In the genomic region with DNA sequence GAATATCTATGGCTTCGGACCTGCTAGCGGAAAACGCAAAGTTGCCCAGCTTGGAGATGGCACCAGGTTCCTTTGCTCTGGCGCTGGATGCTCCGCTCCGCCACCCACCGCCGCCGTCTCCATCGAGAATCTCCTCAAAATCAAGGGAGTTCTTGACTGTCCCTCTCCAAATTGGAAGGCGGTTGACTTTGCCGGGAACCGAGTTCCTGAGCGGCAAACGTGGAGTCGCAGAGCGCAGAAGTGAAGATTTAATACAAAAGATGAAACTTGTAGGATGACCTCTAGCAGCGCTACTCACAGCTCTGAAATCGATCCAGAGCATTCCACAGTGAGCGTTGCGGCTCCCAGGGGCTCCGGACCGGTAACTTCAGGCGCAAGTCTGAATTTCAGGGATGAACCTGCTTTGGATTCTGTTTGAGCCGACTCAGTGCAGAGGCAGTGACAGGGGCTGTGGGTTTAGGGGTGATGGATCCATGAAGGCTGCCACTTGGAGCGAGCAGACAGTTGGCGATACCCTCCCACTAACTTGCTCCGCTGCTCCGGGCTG, we compare ENCODE assay signal across 12 cellular contexts. TPM values are rescaled to one million over a fixed set of nuclear protein-coding genes. Genes with fewer than 3 reads are reported as not detected.
DNase-seq lines count a peak whose midpoint lies in the region; ATAC-seq and TF ChIP-seq lines count a peak whose summit lies in the region.
"Had no signal": no experiment of that assay in that cellular context is flagged by ENCODE, and none has a peak within 500 bp of the region (broad histone marks: within the 10 kb centered on the region; RNA-seq: fewer than 3 reads in every experiment).

No MANE protein-coding gene starts in this region.

- POLR2A ChIA-PET in OCI-LY7 (lab: Charles Lee), result no interaction called here

- H3K4me2 ChIP-seq in OCI-LY7 (ENCODE audit: low read length), result no peak overlapping the region

- peak; percentile 27 for DNase-seq in NCI-H82 (lab: John Stamatoyannopoulos, UW)
- DNase-seq in NCI-H82 treated with DMSO at 0.1 percent for 48 hours (lab: John Stamatoyannopoulos, UW; ENCODE audit: unreplicated experiment), result no peak
- no peak for DNase-seq in brain microvascular endothelial cell
- no peak for DNase-seq in kidney epithelial cell (ENCODE audit: low read depth)
- DNase-seq in upper lobe of right lung, result no peak
- no peak for DNase-seq in ascending aorta (ENCODE audit: low spot score in 2 of 2)
- DNase-seq in OCI-LY7 (ENCODE audit: low spot score), result no peak
- DNase-seq in Right ventricle myocardium inferior (ENCODE audit: missing footprints), result no peak
- DNase-seq: activated T-cell treated with anti-CD3 and anti-CD28 coated beads, Interleukin-2, amount 50 U/mL, for 1 hour; right cardiac atrium; T-helper 2 cell had no signal

- no peak overlapping the region for H2AFZ ChIP-seq in OCI-LY7 (ENCODE audit: low read length)

- no TSS peak for BruUV-seq in OCI-LY7 (replicated peaks; lab: Mats Ljungman, UMichigan)

- H4K20me1 ChIP-seq in OCI-LY7 (ENCODE audit: insufficient read depth, low read length), result no peaks in the 10 kb centered on the region

- in situ Hi-C loops in brain microvascular endothelial cell (cut with HindIII; ENCODE audit: low pct_ligation_motif_present, low sequenced_read_pairs), result no loop called here

- CTCF ChIA-PET in OCI-LY7 (lab: Charles Lee; ENCODE audit: unreplicated experiment), result no interaction called here

- peaks cover 12% of the 10 kb centered on the region for H3K4me1 ChIP-seq in upper lobe of right lung
- H3K4me1 ChIP-seq in ascending aorta, result no peaks in the 10 kb centered on the region
- no peaks in the 10 kb centered on the region for H3K4me1 ChIP-seq in OCI-LY7 (ENCODE audit: insufficient read depth, low read length, poor library complexity, severe bottlenecking)

- H3K4me3 ChIP-seq in brain microvascular endothelial cell (ENCODE audit: low read depth, low read length) (peak overlapping the region; percentile 60), kidney epithelial cell (ENCODE audit: low read depth, low read length) (peak overlapping the region; percentile 54), upper lobe of right lung (peak overlapping the region; percentile 28), ascending aorta (no peak overlapping the region), OCI-LY7 (ENCODE audit: low read depth, low read length, poor library complexity, severe bottlenecking) (no peak overlapping the region)

- H3K9me3 ChIP-seq in upper lobe of right lung (no peaks in the 10 kb centered on the region), ascending aorta (no peaks in the 10 kb centered on the region), OCI-LY7 (ENCODE audit: low read length) (no peaks in the 10 kb centered on the region)

- H3K79me2 ChIP-seq in OCI-LY7 (ENCODE audit: insufficient read depth, low read depth, low read length), result no peaks in the 10 kb centered on the region

- ATAC-seq in upper lobe of right lung (no peak), Right ventricle myocardium inferior (no peak)
- ATAC-seq: right cardiac atrium had no signal

- H3K36me3 ChIP-seq in brain microvascular endothelial cell (replicated peaks) (no peaks in the 10 kb centered on the region), kidney epithelial cell (ENCODE audit: control insufficient read depth, insufficient read depth, low read length) (no peaks in the 10 kb centered on the region), upper lobe of right lung (no peaks in the 10 kb centered on the region), ascending aorta (no peaks in the 10 kb centered on the region), OCI-LY7 (ENCODE audit: insufficient read depth, low read length) (no peaks in the 10 kb centered on the region)

- H3K27ac ChIP-seq in brain microvascular endothelial cell (no peak overlapping the region), upper lobe of right lung (no peak overlapping the region), ascending aorta (no peak overlapping the region), OCI-LY7 (ENCODE audit: low read depth, low read length, poor library complexity, severe bottlenecking) (no peak overlapping the region)

- TF ChIP-seq CTCF in brain microvascular endothelial cell (IDR thresholded peaks at IDR 0.05; ENCODE audit: low read depth, low read length, missing control alignments), result no peak
- no peak for TF ChIP-seq CTCF in kidney epithelial cell (IDR thresholded peaks at IDR 0.05; ENCODE audit: insufficient read depth, low read length, poor library complexity, severe bottlenecking)
- no peak for TF ChIP-seq CTCF in upper lobe of right lung (IDR thresholded peaks at IDR 0.05)
- TF ChIP-seq CTCF in ascending aorta (IDR thresholded peaks at IDR 0.05), result no peak
- no peak for TF ChIP-seq CTCF in OCI-LY7 (conservative IDR thresholded peaks at IDR 0.05; ENCODE audit: low read length)

- no peaks in the 10 kb centered on the region for H3K9me2 ChIP-seq in OCI-LY7 (ENCODE audit: insufficient read depth, low read length)

- intact Hi-C loops in upper lobe of right lung (cut with DNase I), result no loop called here
- intact Hi-C loops in ascending aorta (cut with DNase I), result no loop called here
- intact Hi-C loops in OCI-LY7 (cut with micrococcal nuclease; ENCODE audit: unreplicated experiment), result no loop called here
- intact Hi-C loops in Right ventricle myocardium inferior (cut with DNase I), result no loop called here

- H3K27me3 ChIP-seq in brain microvascular endothelial cell (replicated peaks) (peaks cover 35% of the 10 kb centered on the region), kidney epithelial cell (ENCODE audit: control insufficient read depth, insufficient read depth, low read length) (peaks cover 9% of the 10 kb centered on the region), upper lobe of right lung (peaks cover 69% of the 10 kb centered on the region), ascending aorta (peaks cover 5% of the 10 kb centered on the region)

RNA-seq across cellular contexts. Expression of a gene that starts 1.4 kb away (rescaled TPM):
- total RNA-seq in kidney epithelial cell, result 2.3 and 3.1 TPM in 2 replicates
- total RNA-seq in upper lobe of right lung, result not detected
- total RNA-seq in ascending aorta, result not detected
- not detected in 2 replicates for total RNA-seq in OCI-LY7 (2014; rRNA removed; shearing (Covaris generic))
- total RNA-seq in OCI-LY7 (2022), result not detected in 2 replicates
- total RNA-seq in Right ventricle myocardium inferior, result not detected
- total RNA-seq: B cell had no signal

Comparison
In these comparisons a context has a peak if more than half of its experiments do, and no peak if none do; other contexts are left out.
1. H3K4me3 ChIP-seq: peak in brain microvascular endothelial cell (single experiment), kidney epithelial cell (single experiment) and upper lobe of right lung (single experiment); none in ascending aorta (0 of 2) and OCI-LY7 (single experiment).